In genomic region chr4:129747756-129748155, GRCh38 we compare ENCODE assay signal across 12 cellular contexts.
"Had no signal": no experiment of that assay in that cellular context is flagged by ENCODE, and none has a peak within 500 bp of the region (broad histone marks: within the 10 kb centered on the region; RNA-seq: fewer than 3 reads in every experiment).

No MANE protein-coding gene starts in this region.

- H3K27ac ChIP-seq: dorsolateral prefrontal cortex, foreskin keratinocyte, ovary, upper lobe of left lung had no signal

- DNase-seq: activated CD4-positive, alpha-beta T cell treated with anti-CD3 and anti-CD28 coated beads, Interleukin-2, amount 50 U/mL, for 48 hours; activated CD4-positive, CD25-positive, alpha-beta regulatory T cell; activated CD8-positive, alpha-beta memory T cell treated with anti-CD3 and anti-CD28 coated beads, Interleukin-2, amount 10 ng/mL, durations not matched to agents 7 days and 5 days; activated effector memory CD4-positive, alpha-beta T cell treated with Interleukin-2 at 50 U/mL for 16 hours; activated T-cell treated with anti-CD3 and anti-CD28 coated beads, Interleukin-2, amount 50 U/mL, for 24 hours; dorsolateral prefrontal cortex; ovary; stimulated activated CD4-positive, alpha-beta T cell treated with anti-CD3 and anti-CD28 coated beads, Interleukin-2, amount 100 ng/mL, for 48 hours; stimulated activated naive CD4-positive, alpha-beta T cell treated with Interleukin-2 at 50 U/mL for 16 hours; T-helper 17 cell had no signal
